In genomic region chr10:77268721-77269120, GRCh38 we compare ENCODE assay signal across 17 cellular contexts.
"Had no signal": no experiment of that assay in that cellular context is flagged by ENCODE, and none has a peak within 500 bp of the region (broad histone marks: within the 10 kb centered on the region; RNA-seq: fewer than 3 reads in every experiment).

No MANE protein-coding gene starts in this region.

- H3K4me3 ChIP-seq: coronary artery, gastrocnemius medialis, left ventricle myocardium inferior, testis, vagina had no signal

- H3K36me3 ChIP-seq: gastrocnemius medialis, left ventricle myocardium inferior, vagina had no signal

- H3K27me3 Mint-ChIP-seq: activated naive CD8-positive, alpha-beta T cell had no signal

- H3K27ac ChIP-seq: epithelial cell of prostate, left ventricle myocardium inferior, testis, vagina had no signal

- ATAC-seq: right cardiac atrium had no signal

- H3K9me3 Mint-ChIP-seq: activated CD4-positive, alpha-beta memory T cell treated with anti-CD3 and anti-CD28 coated beads, Interleukin-2, amount 10 ng/mL, durations not matched to agents 7 days and 5 days had no signal

- DNase-seq: activated CD4-positive, alpha-beta memory T cell treated with anti-CD3 and anti-CD28 coated beads, Interleukin-2, amount 10 ng/mL, durations not matched to agents 7 days and 5 days; activated gamma-delta T cell; activated T-cell treated with anti-CD3 and anti-CD28 coated beads, Interleukin-2, amount 50 U/mL, for 48 hours; effector CD8-positive, alpha-beta T cell; gastrocnemius medialis; kidney; left ventricle myocardium inferior; mesenchymal stem cell; right cardiac atrium; stimulated activated CD4-positive, alpha-beta T cell treated with anti-CD3 and anti-CD28 coated beads, Interleukin-2, amount 100 ng/mL, for 48 hours; stimulated activated naive CD4-positive, alpha-beta T cell treated with Interleukin-2 at 50 U/mL for 16 hours; T-helper 9 cell; testis had no signal

- H3K36me3 Mint-ChIP-seq: activated naive CD8-positive, alpha-beta T cell had no signal

- H3K4me3 Mint-ChIP-seq: activated CD4-positive, alpha-beta memory T cell treated with anti-CD3 and anti-CD28 coated beads, Interleukin-2, amount 10 ng/mL, durations not matched to agents 7 days and 5 days; activated naive CD8-positive, alpha-beta T cell had no signal

- H3K27me3 ChIP-seq: gastrocnemius medialis, testis, vagina had no signal

- H3K9me3 ChIP-seq: gastrocnemius medialis, left ventricle myocardium inferior, testis, vagina had no signal

- H3K4me1 ChIP-seq: testis had no signal

- H3K27ac Mint-ChIP-seq: activated CD4-positive, alpha-beta memory T cell treated with anti-CD3 and anti-CD28 coated beads, Interleukin-2, amount 10 ng/mL, durations not matched to agents 7 days and 5 days; activated naive CD8-positive, alpha-beta T cell had no signal
